Comparison of ENCODE assay signal across 1 cellular context in the genomic region with DNA sequence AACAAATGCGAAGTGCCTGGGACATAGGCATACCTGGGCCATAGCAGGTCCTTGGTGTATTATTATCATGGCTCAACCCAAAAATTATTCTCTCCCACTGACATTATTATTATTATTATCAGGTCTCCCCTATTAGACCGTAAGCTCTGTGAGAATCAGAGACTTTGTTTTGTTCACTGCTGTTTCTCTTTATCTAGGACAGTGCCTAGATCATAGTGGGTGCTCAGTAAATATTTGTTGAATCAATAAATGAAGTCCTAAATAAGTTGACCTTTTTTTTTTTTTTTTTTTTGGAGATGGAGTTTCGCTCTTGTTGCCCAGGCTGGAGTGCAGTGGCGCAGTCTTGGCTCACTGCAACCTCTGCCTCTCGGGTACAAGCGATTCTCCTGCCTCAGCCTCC.
A peak's percentile ranks its signal among the peaks of the same experiment; 100 is the strongest.
TF ChIP-seq lines count a peak whose summit lies in the region.

No MANE protein-coding gene starts in this region.

TF ChIP-seq in HepG2, 621 proteins besides CTCF, POLR2A, EP300 and RAD21:
- TF ChIP-seq ZNF205 (CRISPR knock-in tag; IDR thresholded peaks at IDR 0.05) (peak; percentile 98), ZNF33A (CRISPR knock-in tag; IDR thresholded peaks at IDR 0.05; ENCODE audit: borderline replicate concordance) (no peak)
